13 cellular contexts compared by ENCODE assay signal in the genomic region with DNA sequence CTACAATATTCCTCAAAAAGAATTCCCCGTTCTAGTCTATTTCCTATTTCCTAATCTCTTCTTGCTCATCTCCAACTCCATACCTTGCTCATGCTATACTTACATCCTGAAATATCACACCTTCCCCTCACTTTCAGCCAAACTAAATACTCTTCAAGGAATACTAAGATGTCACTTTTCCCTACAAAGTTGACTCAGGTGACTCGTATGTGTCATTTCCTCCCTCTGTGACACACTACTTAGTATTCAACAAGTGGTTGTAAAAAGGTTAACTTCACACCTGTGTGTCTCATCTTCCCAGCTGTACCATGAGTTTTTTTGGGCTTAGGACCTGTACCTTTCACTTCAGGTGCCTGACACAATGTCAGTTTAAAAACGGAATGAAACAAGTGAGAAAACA.
A peak's percentile ranks its signal among the peaks of the same experiment; 100 is the strongest.
DNase-seq lines count a peak whose midpoint lies in the region; ATAC-seq, FAIRE-seq and TF ChIP-seq lines count a peak whose summit lies in the region.
"Had no signal": no experiment of that assay in that cellular context is flagged by ENCODE, and none has a peak within 500 bp of the region (broad histone marks: within the 10 kb centered on the region; RNA-seq: fewer than 3 reads in every experiment).

No MANE protein-coding gene starts in this region.

- H3K4me1 Mint-ChIP-seq in nephron progenitor cell (peaks cover 16% of the 10 kb centered on the region), natural killer cell (no peaks in the 10 kb centered on the region)

- intact Hi-C loops in HCT116 (cut with micrococcal nuclease), result no loop called here
- intact Hi-C loops in natural killer cell (cut with micrococcal nuclease), result no loop called here

- H3K27ac ChIP-seq in HCT116 (ENCODE audit: low read depth, low read length), result peak overlapping the region; percentile 45; the same call in 1 of the 2 replicates

- no peak for TF ChIP-seq CTCF in HCT116 (IDR thresholded peaks at IDR 0.05 in 2 of 3, conservative IDR thresholded peaks at IDR 0.05 in 1 of 3; ENCODE audit: borderline replicate concordance in 1 of 3, insufficient read depth in 1 of 3, low read depth in 2 of 3, low read length in 2 of 3)
- no peak for TF ChIP-seq CTCF in bronchial epithelial cell (IDR thresholded peaks at IDR 0.05; ENCODE audit: insufficient read depth, low read length, severe bottlenecking)
- TF ChIP-seq CTCF in nephron progenitor cell (IDR thresholded peaks at IDR 0.05), result no peak
- TF ChIP-seq CTCF in natural killer cell (IDR thresholded peaks at IDR 0.05), result no peak

- no peak for TF ChIP-seq RAD21 in HCT116 (IDR thresholded peaks at IDR 0.05; ENCODE audit: low read depth)

- H3K27ac Mint-ChIP-seq in nephron progenitor cell (peak overlapping the region; percentile 7), natural killer cell (no peak overlapping the region)
- H3K27ac Mint-ChIP-seq: activated CD4-positive, alpha-beta memory T cell treated with anti-CD3 and anti-CD28 coated beads for 36 hours; effector memory CD8-positive, alpha-beta T cell had no signal

- H3K36me3 ChIP-seq in HCT116 (ENCODE audit: control insufficient read depth in 1 of 2, insufficient read depth in 2 of 2, low read length in 2 of 2) (peaks cover 3 to 7% of the 10 kb centered on the region in 2 experiments; a peak in 2 of 4 replicates), bronchial epithelial cell (ENCODE audit: control insufficient read depth, insufficient read depth, low read length) (peaks cover 4% of the 10 kb centered on the region)

- peaks cover 70% of the 10 kb centered on the region for H3K36me3 Mint-ChIP-seq in nephron progenitor cell (ENCODE audit: low read depth)
- no peaks in the 10 kb centered on the region for H3K36me3 Mint-ChIP-seq in natural killer cell
- H3K36me3 Mint-ChIP-seq: activated CD4-positive, alpha-beta memory T cell treated with anti-CD3 and anti-CD28 coated beads for 36 hours had no signal

- peaks cover 28 to 37% of the 10 kb centered on the region in 2 experiments for H3K4me1 ChIP-seq in HCT116 (ENCODE audit: control insufficient read depth in 1 of 2, insufficient read depth in 2 of 2, low read length in 2 of 2)

- RAD21 ChIA-PET in HCT116 (lab: Charles Lee; ENCODE audit: low non-redundant PET in 1 of 2, low total read pairs in 2 of 2, uncharacterized antibody in 2 of 2, unreplicated experiment in 2 of 2), result no interaction called here

- no TSS peak for BruUV-seq in HCT116 (replicated peaks; lab: Mats Ljungman, UMichigan)

- in situ Hi-C loops in ACHN (cut with HindIII; ENCODE audit: low pct_ligation_motif_present, low pct_unique_long_range_greater_than_20kb, low sequenced_read_pairs), result no loop called here

- no peak overlapping the region for H2AFZ ChIP-seq in HCT116 (ENCODE audit: low read depth, low read length, poor library complexity, severe bottlenecking)

- H3K9me3 ChIP-seq in HCT116 (ENCODE audit: control insufficient read depth in 1 of 2, insufficient read depth in 1 of 2, low read depth in 1 of 2, low read length in 2 of 2), result no peaks in the 10 kb centered on the region

- peak overlapping the region; percentile 55 for H3K4me2 ChIP-seq in HCT116 (ENCODE audit: low read length)

- no peaks in the 10 kb centered on the region for H3K9me3 Mint-ChIP-seq in nephron progenitor cell
- no peaks in the 10 kb centered on the region for H3K9me3 Mint-ChIP-seq in natural killer cell
- H3K9me3 Mint-ChIP-seq: activated CD4-positive, alpha-beta memory T cell treated with anti-CD3 and anti-CD28 coated beads for 36 hours; effector memory CD8-positive, alpha-beta T cell had no signal

- CTCF ChIA-PET in HCT116 (lab: Charles Lee), result interaction anchor here (2.0 kb wide), 1 partner anchor 263 kb away, joined by 9 read pairs; no protein-coding TSS in a partner anchor

- H3K4me3 Mint-ChIP-seq in nephron progenitor cell (no peak overlapping the region), natural killer cell (no peak overlapping the region)
- H3K4me3 Mint-ChIP-seq: activated CD4-positive, alpha-beta memory T cell treated with anti-CD3 and anti-CD28 coated beads for 36 hours; effector memory CD8-positive, alpha-beta T cell had no signal

- ATAC-seq in HCT116, result peak; percentile 52
- ATAC-seq in HG03045 (IDR thresholded peaks at IDR 0.05; ENCODE audit: unreplicated experiment), result no peak
- no peak for ATAC-seq in natural killer cell
- ATAC-seq: effector memory CD8-positive, alpha-beta T cell had no signal

- POLR2A ChIA-PET in HCT116 (lab: Charles Lee), result interaction anchor here (1.9 to 2.1 kb wide), 2 partner anchors 13 to 268 kb away, joined by 6 to 7 read pairs; a partner anchor contains a TSS

- H3K9me2 ChIP-seq in HCT116 (ENCODE audit: insufficient read depth), result no peaks in the 10 kb centered on the region

- no peaks in the 10 kb centered on the region for H3K27me3 Mint-ChIP-seq in nephron progenitor cell (ENCODE audit: low read depth, poor library complexity)
- H3K27me3 Mint-ChIP-seq in natural killer cell (ENCODE audit: low read depth in 2 of 2), result peaks cover 2 to 3% of the 10 kb centered on the region in 2 donors

- no peak for TF ChIP-seq POLR2A in HCT116 (IDR thresholded peaks at IDR 0.05; ENCODE audit: borderline replicate concordance, extremely low read depth, insufficient read depth, insufficient read length)

- no peak for FAIRE-seq in bronchial epithelial cell (lab: Jason Lieb, UNC)

- H3K27me3 ChIP-seq in HCT116 (ENCODE audit: insufficient read depth, low read length) (no peaks in the 10 kb centered on the region), bronchial epithelial cell (ENCODE audit: control insufficient read depth, insufficient read depth, low read length) (no peaks in the 10 kb centered on the region)

- DNase-seq in ACHN (peak; percentile 24), HCT116 (ENCODE audit: low read depth, low spot score) (peak; percentile 65), bronchial epithelial cell (ENCODE audit: low read depth) (peak; percentile 80), nephron progenitor cell (no peak), SHP77 (lab: John Stamatoyannopoulos, UW) (no peak), NCI-H2227 treated with DMSO at 0.1 percent for 48 hours (lab: John Stamatoyannopoulos, UW) (no peak), natural killer cell (no peak)
- DNase-seq: activated CD4-positive, alpha-beta memory T cell treated with anti-CD3 and anti-CD28 coated beads for 36 hours; effector memory CD8-positive, alpha-beta T cell; hippocampal formation; MM.1S; NCI-H524 had no signal

- H3K4me3 ChIP-seq in HCT116 (replicated peaks in 1 of 2; ENCODE audit: low read depth in 1 of 2, low read length in 2 of 2) (no peak overlapping the region), bronchial epithelial cell (ENCODE audit: low read depth, low read length) (no peak overlapping the region)

- no peaks in the 10 kb centered on the region for H4K20me1 ChIP-seq in HCT116 (ENCODE audit: insufficient read depth)

- no peak overlapping the region for H3K9ac ChIP-seq in HCT116 (ENCODE audit: low read length)

- no peaks in the 10 kb centered on the region for H3K79me2 ChIP-seq in HCT116 (ENCODE audit: insufficient read depth, low read length)

TF ChIP-seq in HCT116, 20 proteins besides CTCF, POLR2A, EP300 and RAD21 (continues in another document):
- peak; percentile 47; the same call in 1 of the 2 replicates for TF ChIP-seq POLR2AphosphoS5 (IDR thresholded peaks at IDR 0.05; ENCODE audit: low read depth, low read length)
- TF ChIP-seq, protein P1, sequence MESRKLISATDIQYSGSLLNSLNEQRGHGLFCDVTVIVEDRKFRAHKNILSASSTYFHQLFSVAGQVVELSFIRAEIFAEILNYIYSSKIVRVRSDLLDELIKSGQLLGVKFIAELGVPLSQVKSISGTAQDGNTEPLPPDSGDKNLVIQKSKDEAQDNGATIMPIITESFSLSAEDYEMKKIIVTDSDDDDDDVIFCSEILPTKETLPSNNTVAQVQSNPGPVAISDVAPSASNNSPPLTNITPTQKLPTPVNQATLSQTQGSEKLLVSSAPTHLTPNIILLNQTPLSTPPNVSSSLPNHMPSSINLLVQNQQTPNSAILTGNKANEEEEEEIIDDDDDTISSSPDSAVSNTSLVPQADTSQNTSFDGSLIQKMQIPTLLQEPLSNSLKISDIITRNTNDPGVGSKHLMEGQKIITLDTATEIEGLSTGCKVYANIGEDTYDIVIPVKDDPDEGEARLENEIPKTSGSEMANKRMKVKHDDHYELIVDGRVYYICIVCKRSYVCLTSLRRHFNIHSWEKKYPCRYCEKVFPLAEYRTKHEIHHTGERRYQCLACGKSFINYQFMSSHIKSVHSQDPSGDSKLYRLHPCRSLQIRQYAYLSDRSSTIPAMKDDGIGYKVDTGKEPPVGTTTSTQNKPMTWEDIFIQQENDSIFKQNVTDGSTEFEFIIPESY (IDR thresholded peaks at IDR 0.05; ENCODE audit: extremely low read depth, insufficient replicate concordance, low read length), result no peak
- TF ChIP-seq EZH2phosphoT487 (IDR thresholded peaks at IDR 0.05; ENCODE audit: borderline replicate concordance), result no peak
- TF ChIP-seq SIN3A (IDR thresholded peaks at IDR 0.05; ENCODE audit: low read depth), result peak; percentile 93
- TF ChIP-seq CBX3 (IDR thresholded peaks at IDR 0.05; ENCODE audit: low read depth), result peak; percentile 91
- TF ChIP-seq EGR1 (IDR thresholded peaks at IDR 0.05; ENCODE audit: low read depth), result no peak
- TF ChIP-seq, protein P2, sequence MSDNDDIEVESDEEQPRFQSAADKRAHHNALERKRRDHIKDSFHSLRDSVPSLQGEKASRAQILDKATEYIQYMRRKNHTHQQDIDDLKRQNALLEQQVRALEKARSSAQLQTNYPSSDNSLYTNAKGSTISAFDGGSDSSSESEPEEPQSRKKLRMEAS (IDR thresholded peaks at IDR 0.05), result peak; percentile 86
- no peak for TF ChIP-seq TCF7L2 (IDR thresholded peaks at IDR 0.05; ENCODE audit: borderline replicate concordance, extremely low read depth, insufficient read depth, insufficient read length)

Comparison
In these comparisons a context has a peak if more than half of its experiments do, and no peak if none do; other contexts are left out.
1. DNase-seq: peak in ACHN (single experiment), HCT116 (single experiment) and bronchial epithelial cell (single experiment); none in nephron progenitor cell (single experiment), SHP77 (0 of 2), NCI-H2227 treated with DMSO at 0.1 percent for 48 hours (single experiment) and natural killer cell (single experiment).